ENCODE assay signal across 22 cellular contexts in the genomic region with DNA sequence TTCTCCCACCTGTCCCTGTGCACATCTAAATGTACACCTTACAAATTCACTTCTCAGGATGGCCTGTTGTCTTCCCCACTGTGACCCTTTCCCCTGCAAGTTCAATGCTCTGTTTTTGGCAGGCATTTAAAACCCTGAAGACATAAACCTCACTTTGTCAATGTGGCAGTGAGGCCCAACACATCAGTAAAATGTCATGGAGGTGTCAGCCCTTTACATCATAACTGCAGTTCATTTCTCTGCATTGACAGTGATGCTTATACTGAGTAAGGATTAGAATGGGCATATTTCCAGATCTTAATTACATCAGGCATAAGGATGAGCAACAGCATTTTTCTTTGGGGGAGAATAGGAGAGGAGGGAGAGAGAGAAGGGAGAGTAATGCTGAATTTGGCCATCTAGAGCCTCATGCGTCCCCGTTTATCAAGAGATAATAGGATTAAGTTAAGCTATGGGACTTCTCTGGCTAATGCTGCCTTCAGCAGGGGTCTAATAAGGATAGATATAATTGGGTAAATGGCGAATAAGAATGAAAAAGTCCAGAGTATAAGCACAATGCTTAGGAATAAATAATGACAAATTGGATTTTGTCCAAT.
DNase-seq lines count a peak whose midpoint lies in the region; ATAC-seq, FAIRE-seq and TF ChIP-seq lines count a peak whose summit lies in the region.
"Had no signal": no experiment of that assay in that cellular context is flagged by ENCODE, and none has a peak within 500 bp of the region (broad histone marks: within the 10 kb centered on the region; RNA-seq: fewer than 3 reads in every experiment).

No MANE protein-coding gene starts in this region.

- TF ChIP-seq POLR2A in HepG2 (IDR thresholded peaks at IDR 0.05; ENCODE audit: insufficient read depth in 1 of 2, low read depth in 2 of 2, low read length in 2 of 2) (no peak), right lobe of liver (IDR thresholded peaks at IDR 0.05) (no peak)

- TF ChIP-seq RAD21 in HepG2 (CRISPR knock-in tag; IDR thresholded peaks at IDR 0.05): no peak

- no peaks in the 10 kb centered on the region for H3K79me2 ChIP-seq in HepG2 (ENCODE audit: insufficient read depth, low read length)

- H3K36me3 ChIP-seq in HepG2 (replicated peaks in 1 of 2; ENCODE audit: control insufficient read depth in 1 of 2, insufficient read depth in 2 of 2, low read length in 2 of 2): no peaks in the 10 kb centered on the region
- H3K36me3 ChIP-seq in right lobe of liver: no peaks in the 10 kb centered on the region
- H3K36me3 ChIP-seq: HAP-1 had no signal

- H3K4me3 ChIP-seq in HepG2 (replicated peaks in 1 of 3; ENCODE audit: insufficient read depth in 1 of 3, low read depth in 2 of 3, low read length in 3 of 3) (no peak overlapping the region), right lobe of liver (no peak overlapping the region)
- H3K4me3 ChIP-seq: HAP-1 had no signal

- FAIRE-seq in HepG2 (lab: Jason Lieb, UNC): no peak
- FAIRE-seq: HTR-8/SVneo had no signal

- CTCF ChIA-PET in HepG2 (lab: Yijun Ruan, JAX; ENCODE audit: low intra/inter-chr PET ratio, low total read pairs): no interaction called here

- no peak overlapping the region for H3K27ac ChIP-seq in HepG2 (ENCODE audit: extremely low read length, insufficient read depth, low read length)
- no peak overlapping the region for H3K27ac ChIP-seq in right lobe of liver
- H3K27ac ChIP-seq in cingulate gyrus (ENCODE audit: low read depth, low read length): peak overlapping the region; percentile 66

- H2AFZ ChIP-seq in HepG2 (ENCODE audit: low read length): no peak overlapping the region

- in situ Hi-C loops in HepG2 (cut with HindIII; ENCODE audit: extremely low pct_ligation_motif_present, low pct_unique_long_range_greater_than_20kb): no loop called here

- no peaks in the 10 kb centered on the region for H3K4me1 ChIP-seq in HepG2 (ENCODE audit: insufficient read depth, low read length)
- no peaks in the 10 kb centered on the region for H3K4me1 ChIP-seq in right lobe of liver
- H3K4me1 ChIP-seq: HAP-1 had no signal

- TF ChIP-seq EP300 in HepG2 (IDR thresholded peaks at IDR 0.05; ENCODE audit: low read depth in 2 of 2, low read length in 2 of 2): no peak
- TF ChIP-seq EP300 in HepG2 (CRISPR knock-in tag; IDR thresholded peaks at IDR 0.05; ENCODE audit: borderline replicate concordance): no peak

- POLR2A ChIA-PET in HepG2 (lab: Yijun Ruan, JAX): no interaction called here

- DNase-seq in HepG2 (ENCODE audit: low spot score) (no peak), right lobe of liver (no peak), NCI-H82 (lab: John Stamatoyannopoulos, UW) (peak; percentile 90), SW 1271 (lab: John Stamatoyannopoulos, UW) (no peak)
- DNase-seq in activated T-cell treated with anti-CD3 and anti-CD28 coated beads, Interleukin-2, amount 50 U/mL, for 48 hours: no peak
- DNase-seq in activated CD4-positive, alpha-beta T cell treated with anti-CD3 and anti-CD28 coated beads for 48 hours: no peak
- DNase-seq: C1 segment of cervical spinal cord; CD4-positive, alpha-beta memory T cell; DMS153; GOT3; HFFc6; KBM-7; MV-4-11; NCI-H2029; NCI-H2227 treated with DMSO at 0.1 percent for 48 hours; NCI-H748 treated with DMSO at 0.1 percent for 48 hours; NK-92 treated with Interleukin-12 subunit alpha and Interleukin-12 subunit beta, amount 100 ng/mL, for 24 hours; PC-3; T-helper 1 cell had no signal

- intact Hi-C loops in HepG2 (cut with micrococcal nuclease; ENCODE audit: unreplicated experiment) (no loop called here), right lobe of liver (cut with DNase I) (no loop called here)

- 7% methylated on average over 3 of the region's 3 CpGs for WGBS in HepG2 (ENCODE audit: low lambda C conversion rate)
- 63% methylated on average over 3 of the region's 3 CpGs for WGBS in right lobe of liver (ENCODE audit: insufficient coverage, low coverage, low lambda C conversion rate, missing lambda C conversion rate)

- no peak overlapping the region for H3K4me2 ChIP-seq in HepG2 (ENCODE audit: low read depth, low read length)

- H3K9me3 ChIP-seq in HepG2 (ENCODE audit: low read length): no peaks in the 10 kb centered on the region
- no peaks in the 10 kb centered on the region for H3K9me3 ChIP-seq in right lobe of liver
- H3K9me3 ChIP-seq: HAP-1 had no signal

- H3K9ac ChIP-seq in HepG2 (ENCODE audit: insufficient read depth, low read depth, low read length): no peak overlapping the region

- BruUV-seq in HepG2 (replicated peaks; lab: Mats Ljungman, UMichigan): no TSS peak

- H4K20me1 ChIP-seq in HepG2 (ENCODE audit: insufficient read depth, low read length): no peaks in the 10 kb centered on the region

- TF ChIP-seq CTCF in HepG2 (CRISPR knock-in tag; IDR thresholded peaks at IDR 0.05): no peak
- TF ChIP-seq CTCF in right lobe of liver (IDR thresholded peaks at IDR 0.05): no peak

- ATAC-seq in HepG2: no peak
- no peak for ATAC-seq in right lobe of liver
- ATAC-seq: PC-3 had no signal

- H3K27me3 ChIP-seq in HepG2 (ENCODE audit: control insufficient read depth in 1 of 2, insufficient read depth in 2 of 2, low read length in 2 of 2) (peaks cover 0 to 25% of the 10 kb centered on the region in 2 experiments; a peak in 2 of 5 replicates), right lobe of liver (no peaks in the 10 kb centered on the region)

TF ChIP-seq in HepG2, 621 proteins besides CTCF, POLR2A, EP300 and RAD21:
- TF ChIP-seq HNRNPK (IDR thresholded peaks at IDR 0.05; ENCODE audit: low read depth, low read length, poor library complexity, severe bottlenecking) (peak; percentile 3), ZNF761 (CRISPR knock-in tag; conservative IDR thresholded peaks at IDR 0.05) (no peak)
